Comparison of ENCODE assay signal across 9 cellular contexts in genomic region chr6:693737-694038, GRCh38. TPM values are rescaled to one million over a fixed set of nuclear protein-coding genes. Genes with fewer than 3 reads are reported as not detected.
DNase-seq lines count a peak whose midpoint lies in the region; ATAC-seq and TF ChIP-seq lines count a peak whose summit lies in the region.
"Had no signal": no experiment of that assay in that cellular context is flagged by ENCODE, and none has a peak within 500 bp of the region (broad histone marks: within the 10 kb centered on the region; RNA-seq: fewer than 3 reads in every experiment).

No MANE protein-coding gene starts in this region.

- H2BK5ac ChIP-seq in mesendoderm (ENCODE audit: low read length): no peak overlapping the region

- H3K36me3 ChIP-seq in mesendoderm (ENCODE audit: control insufficient read depth, insufficient read depth, low read length): no peaks in the 10 kb centered on the region
- H3K36me3 ChIP-seq: thyroid gland had no signal

- H3K18ac ChIP-seq in mesendoderm (ENCODE audit: low read length): no peak overlapping the region

- peak overlapping the region; percentile 95 for H3K4me3 Mint-ChIP-seq in stimulated activated naive CD8-positive, alpha-beta T cell treated with anti-CD3 and anti-CD28 coated beads, Interleukin-15, Interleukin-2, amounts not matched to agents 100 ng/mL and 50 ng/mL, for 24 hours

- peaks cover 4% of the 10 kb centered on the region for H3K36me3 Mint-ChIP-seq in stimulated activated naive CD8-positive, alpha-beta T cell treated with anti-CD3 and anti-CD28 coated beads, Interleukin-15, Interleukin-2, amounts not matched to agents 100 ng/mL and 50 ng/mL, for 24 hours (ENCODE audit: low read depth)

- H3K56ac ChIP-seq in mesendoderm (ENCODE audit: low read length): peak overlapping the region; percentile 61

- H3K27me3 ChIP-seq in mesendoderm (ENCODE audit: insufficient read depth, low read length, poor library complexity): no peaks in the 10 kb centered on the region
- H3K27me3 ChIP-seq: thyroid gland had no signal

- H3K79me2 ChIP-seq in mesendoderm (ENCODE audit: control insufficient read depth, insufficient read depth, low read length): peaks cover 15% of the 10 kb centered on the region

- no peaks in the 10 kb centered on the region for H3K4me1 ChIP-seq in mesendoderm (ENCODE audit: control insufficient read depth, low read depth, low read length)

- H3K79me1 ChIP-seq in mesendoderm (ENCODE audit: low read length): peaks cover 9% of the 10 kb centered on the region

- H3K27ac ChIP-seq in mesendoderm (ENCODE audit: low read depth, low read length): no peak overlapping the region

- no peak overlapping the region for H3K4me2 ChIP-seq in mesendoderm (ENCODE audit: low read length)

- H3K4me1 Mint-ChIP-seq in stimulated activated naive CD8-positive, alpha-beta T cell treated with anti-CD3 and anti-CD28 coated beads, Interleukin-15, Interleukin-2, amounts not matched to agents 100 ng/mL and 50 ng/mL, for 24 hours (ENCODE audit: low read depth): peaks cover 28% of the 10 kb centered on the region

- H2BK15ac ChIP-seq in mesendoderm (replicated peaks; ENCODE audit: low read depth): no peak overlapping the region

- ATAC-seq in stimulated activated naive CD8-positive, alpha-beta T cell treated with anti-CD3 and anti-CD28 coated beads, Interleukin-15, Interleukin-2, amounts not matched to agents 100 U/mL and 50 U/mL, for 24 hours: no peak

- no peak overlapping the region for H2BK120ac ChIP-seq in mesendoderm (ENCODE audit: low read depth, low read length)

- H3K27ac Mint-ChIP-seq in stimulated activated naive CD8-positive, alpha-beta T cell treated with anti-CD3 and anti-CD28 coated beads, Interleukin-15, Interleukin-2, amounts not matched to agents 100 ng/mL and 50 ng/mL, for 24 hours: no peak overlapping the region

- no peak overlapping the region for H4K8ac ChIP-seq in mesendoderm (ENCODE audit: low read depth, low read length)

- H2AK5ac ChIP-seq in mesendoderm (ENCODE audit: low read length): no peak overlapping the region

- in situ Hi-C loops in astrocyte of the spinal cord (cut with HindIII; ENCODE audit: low sequenced_read_pairs): no loop called here

- no peak overlapping the region for H3K4ac ChIP-seq in mesendoderm (ENCODE audit: low read depth, low read length)

- H3K27me3 Mint-ChIP-seq in stimulated activated naive CD8-positive, alpha-beta T cell treated with anti-CD3 and anti-CD28 coated beads, Interleukin-15, Interleukin-2, amounts not matched to agents 100 ng/mL and 50 ng/mL, for 24 hours: no peaks in the 10 kb centered on the region

- no CpG with 5 or more reads among the region's 12 CpGs for WGBS in mesendoderm (ENCODE audit: extremely low coverage, insufficient coverage, low lambda C conversion rate)

- TF ChIP-seq CTCF in astrocyte of the spinal cord (IDR thresholded peaks at IDR 0.05; ENCODE audit: low read depth, low read length): no peak

- H3K9ac ChIP-seq in mesendoderm (ENCODE audit: low read length): no peak overlapping the region

- no peak overlapping the region for H4K5ac ChIP-seq in mesendoderm (ENCODE audit: low read length)

- H3K23ac ChIP-seq in mesendoderm (ENCODE audit: low read length): no peak overlapping the region

- H3K4me3 ChIP-seq in astrocyte of the spinal cord (ENCODE audit: low read depth, low read length): peak overlapping the region; percentile 88
- H3K4me3 ChIP-seq in mesendoderm (ENCODE audit: low read length): no peak overlapping the region

- no peaks in the 10 kb centered on the region for H3K9me3 Mint-ChIP-seq in stimulated activated naive CD8-positive, alpha-beta T cell treated with anti-CD3 and anti-CD28 coated beads, Interleukin-15, Interleukin-2, amounts not matched to agents 100 ng/mL and 50 ng/mL, for 24 hours

- no peak for DNase-seq in stimulated activated naive CD8-positive, alpha-beta T cell treated with anti-CD3 and anti-CD28 coated beads, Interleukin-15, Interleukin-2, amounts not matched to agents 100 U/mL and 50 U/mL, for 24 hours
- DNase-seq in astrocyte of the spinal cord (ENCODE audit: low read depth, low spot score): no peak
- DNase-seq in mesendoderm: no peak
- no peak for DNase-seq in RPMI8226
- no peak for DNase-seq in NCI-H1092 (lab: John Stamatoyannopoulos, UW)
- no peak for DNase-seq in pons (ENCODE audit: low spot score)
- DNase-seq in activated CD8-positive, alpha-beta memory T cell treated with anti-CD3 and anti-CD28 coated beads, Interleukin-2, amount 50 U/mL, for 4 hours: no peak

RNA-seq across cellular contexts. Expression of gene EXOC2, which starts 0.7 kb away (rescaled TPM):
- polyA plus RNA-seq in mesendoderm (2013, experiment 1 of 2): 16.7 TPM
- 17.5 TPM for polyA plus RNA-seq in mesendoderm (2013, experiment 2 of 2)

RNA-seq across cellular contexts. Expression of gene HUS1B, which starts 36.8 kb away (rescaled TPM):
- 0.69 TPM for polyA plus RNA-seq in mesendoderm (2013, experiment 1 of 2)
- polyA plus RNA-seq in mesendoderm (2013, experiment 2 of 2): 0.60 TPM
